In the genomic region with DNA sequence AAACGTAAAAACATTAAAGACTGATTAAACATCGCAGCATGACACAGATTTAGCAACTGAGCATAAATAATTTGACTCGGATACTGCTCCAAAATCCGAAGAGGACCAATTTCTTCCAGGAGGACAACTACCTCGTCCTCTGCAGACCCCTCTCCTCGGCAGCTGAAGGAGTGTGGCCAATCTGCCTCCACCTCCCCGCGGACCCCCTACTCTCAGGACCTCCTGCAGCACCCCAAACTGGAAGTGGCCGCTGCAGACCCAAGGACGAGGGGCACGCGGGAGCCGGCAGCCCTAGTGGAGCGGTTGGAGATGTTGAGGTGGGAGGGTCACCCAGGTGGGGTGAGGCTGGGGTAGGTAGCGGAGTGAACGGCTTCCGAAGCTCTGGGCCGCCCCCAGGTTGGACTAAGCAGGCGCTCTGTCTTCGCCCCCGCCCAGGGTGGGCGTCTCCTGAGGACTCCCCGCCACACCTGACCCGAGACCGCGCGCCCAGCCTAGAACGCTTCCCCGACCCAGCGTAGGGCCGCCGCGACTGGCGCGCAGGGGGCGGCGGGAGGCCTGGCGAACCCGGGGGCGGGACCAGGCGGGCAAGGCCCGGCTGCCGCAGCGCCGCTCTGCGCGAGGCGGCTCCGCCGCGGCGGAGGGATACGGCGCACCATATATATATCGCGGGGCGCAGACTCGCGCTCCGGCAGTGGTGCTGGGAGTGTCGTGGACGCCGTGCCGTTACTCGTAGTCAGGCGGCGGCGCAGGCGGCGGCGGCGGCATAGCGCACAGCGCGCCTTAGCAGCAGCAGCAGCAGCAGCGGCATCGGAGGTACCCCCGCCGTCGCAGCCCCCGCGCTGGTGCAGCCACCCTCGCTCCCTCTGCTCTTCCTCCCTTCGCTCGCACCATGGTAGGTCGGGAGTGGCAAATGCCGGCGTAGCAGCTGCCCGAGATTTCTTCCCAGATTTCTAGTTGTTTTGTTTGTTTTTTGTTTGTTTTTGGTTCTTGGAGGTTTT, we compare ENCODE assay signal across 1 cellular context.
A peak's percentile ranks its signal among the peaks of the same experiment; 100 is the strongest.
TF ChIP-seq lines count a peak whose summit lies in the region.

A gene (plus strand): TSS at position 688 of the 998 bp plus-strand sequence. CDS start 202 bp downstream, at position 890.

TF ChIP-seq in HEK293, 187 proteins besides CTCF, POLR2A, EP300 and RAD21 (continued from another document and continues in another):
- TF ChIP-seq, protein P1, sequence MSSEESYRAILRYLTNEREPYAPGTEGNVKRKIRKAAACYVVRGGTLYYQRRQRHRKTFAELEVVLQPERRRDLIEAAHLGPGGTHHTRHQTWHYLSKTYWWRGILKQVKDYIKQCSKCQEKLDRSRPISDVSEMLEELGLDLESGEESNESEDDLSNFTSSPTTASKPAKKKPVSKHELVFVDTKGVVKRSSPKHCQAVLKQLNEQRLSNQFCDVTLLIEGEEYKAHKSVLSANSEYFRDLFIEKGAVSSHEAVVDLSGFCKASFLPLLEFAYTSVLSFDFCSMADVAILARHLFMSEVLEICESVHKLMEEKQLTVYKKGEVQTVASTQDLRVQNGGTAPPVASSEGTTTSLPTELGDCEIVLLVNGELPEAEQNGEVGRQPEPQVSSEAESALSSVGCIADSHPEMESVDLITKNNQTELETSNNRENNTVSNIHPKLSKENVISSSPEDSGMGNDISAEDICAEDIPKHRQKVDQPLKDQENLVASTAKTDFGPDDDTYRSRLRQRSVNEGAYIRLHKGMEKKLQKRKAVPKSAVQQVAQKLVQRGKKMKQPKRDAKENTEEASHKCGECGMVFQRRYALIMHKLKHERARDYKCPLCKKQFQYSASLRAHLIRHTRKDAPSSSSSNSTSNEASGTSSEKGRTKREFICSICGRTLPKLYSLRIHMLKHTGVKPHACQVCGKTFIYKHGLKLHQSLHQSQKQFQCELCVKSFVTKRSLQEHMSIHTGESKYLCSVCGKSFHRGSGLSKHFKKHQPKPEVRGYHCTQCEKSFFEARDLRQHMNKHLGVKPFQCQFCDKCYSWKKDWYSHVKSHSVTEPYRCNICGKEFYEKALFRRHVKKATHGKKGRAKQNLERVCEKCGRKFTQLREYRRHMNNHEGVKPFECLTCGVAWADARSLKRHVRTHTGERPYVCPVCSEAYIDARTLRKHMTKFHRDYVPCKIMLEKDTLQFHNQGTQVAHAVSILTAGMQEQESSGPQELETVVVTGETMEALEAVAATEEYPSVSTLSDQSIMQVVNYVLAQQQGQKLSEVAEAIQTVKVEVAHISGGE (tag by site-specific recombination; conservative IDR thresholded peaks at IDR 0.05; ENCODE audit: low read depth): peak; percentile 58
- TF ChIP-seq ZNF837 (tag by site-specific recombination; IDR thresholded peaks at IDR 0.05): peak; percentile 98
- TF ChIP-seq, protein P2, sequence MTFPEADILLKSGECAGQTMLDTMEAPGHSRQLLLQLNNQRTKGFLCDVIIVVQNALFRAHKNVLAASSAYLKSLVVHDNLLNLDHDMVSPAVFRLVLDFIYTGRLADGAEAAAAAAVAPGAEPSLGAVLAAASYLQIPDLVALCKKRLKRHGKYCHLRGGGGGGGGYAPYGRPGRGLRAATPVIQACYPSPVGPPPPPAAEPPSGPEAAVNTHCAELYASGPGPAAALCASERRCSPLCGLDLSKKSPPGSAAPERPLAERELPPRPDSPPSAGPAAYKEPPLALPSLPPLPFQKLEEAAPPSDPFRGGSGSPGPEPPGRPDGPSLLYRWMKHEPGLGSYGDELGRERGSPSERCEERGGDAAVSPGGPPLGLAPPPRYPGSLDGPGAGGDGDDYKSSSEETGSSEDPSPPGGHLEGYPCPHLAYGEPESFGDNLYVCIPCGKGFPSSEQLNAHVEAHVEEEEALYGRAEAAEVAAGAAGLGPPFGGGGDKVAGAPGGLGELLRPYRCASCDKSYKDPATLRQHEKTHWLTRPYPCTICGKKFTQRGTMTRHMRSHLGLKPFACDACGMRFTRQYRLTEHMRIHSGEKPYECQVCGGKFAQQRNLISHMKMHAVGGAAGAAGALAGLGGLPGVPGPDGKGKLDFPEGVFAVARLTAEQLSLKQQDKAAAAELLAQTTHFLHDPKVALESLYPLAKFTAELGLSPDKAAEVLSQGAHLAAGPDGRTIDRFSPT (tag by site-specific recombination; IDR thresholded peaks at IDR 0.05): peak; percentile 70; the same call in 1 of the 2 replicates
- peak; percentile 83 for TF ChIP-seq KLF9 (tag by site-specific recombination; IDR thresholded peaks at IDR 0.05; ENCODE audit: low read depth)
- TF ChIP-seq ZNF341 (tag by site-specific recombination; IDR thresholded peaks at IDR 0.05; ENCODE audit: low read depth): peak; percentile 83
- TF ChIP-seq ZNF623 (tag by site-specific recombination; IDR thresholded peaks at IDR 0.05): 0 out of 2 replicates have a peak, but pooled peaks have one; percentile 14
- TF ChIP-seq ZFP37 (tag by site-specific recombination; IDR thresholded peaks at IDR 0.05): peak; percentile 90; the same call in 1 of the 2 replicates
- TF ChIP-seq HOXC10 (CRISPR knock-in tag; IDR thresholded peaks at IDR 0.05): no peak
- TF ChIP-seq, protein P3, sequence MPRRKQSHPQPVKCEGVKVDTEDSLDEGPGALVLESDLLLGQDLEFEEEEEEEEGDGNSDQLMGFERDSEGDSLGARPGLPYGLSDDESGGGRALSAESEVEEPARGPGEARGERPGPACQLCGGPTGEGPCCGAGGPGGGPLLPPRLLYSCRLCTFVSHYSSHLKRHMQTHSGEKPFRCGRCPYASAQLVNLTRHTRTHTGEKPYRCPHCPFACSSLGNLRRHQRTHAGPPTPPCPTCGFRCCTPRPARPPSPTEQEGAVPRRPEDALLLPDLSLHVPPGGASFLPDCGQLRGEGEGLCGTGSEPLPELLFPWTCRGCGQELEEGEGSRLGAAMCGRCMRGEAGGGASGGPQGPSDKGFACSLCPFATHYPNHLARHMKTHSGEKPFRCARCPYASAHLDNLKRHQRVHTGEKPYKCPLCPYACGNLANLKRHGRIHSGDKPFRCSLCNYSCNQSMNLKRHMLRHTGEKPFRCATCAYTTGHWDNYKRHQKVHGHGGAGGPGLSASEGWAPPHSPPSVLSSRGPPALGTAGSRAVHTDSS (tag by site-specific recombination; IDR thresholded peaks at IDR 0.05): peak; percentile 58; the same call in 1 of the 2 replicates
- TF ChIP-seq SP2 (tag by site-specific recombination; IDR thresholded peaks at IDR 0.05): peak; percentile 84
- TF ChIP-seq, protein P4, sequence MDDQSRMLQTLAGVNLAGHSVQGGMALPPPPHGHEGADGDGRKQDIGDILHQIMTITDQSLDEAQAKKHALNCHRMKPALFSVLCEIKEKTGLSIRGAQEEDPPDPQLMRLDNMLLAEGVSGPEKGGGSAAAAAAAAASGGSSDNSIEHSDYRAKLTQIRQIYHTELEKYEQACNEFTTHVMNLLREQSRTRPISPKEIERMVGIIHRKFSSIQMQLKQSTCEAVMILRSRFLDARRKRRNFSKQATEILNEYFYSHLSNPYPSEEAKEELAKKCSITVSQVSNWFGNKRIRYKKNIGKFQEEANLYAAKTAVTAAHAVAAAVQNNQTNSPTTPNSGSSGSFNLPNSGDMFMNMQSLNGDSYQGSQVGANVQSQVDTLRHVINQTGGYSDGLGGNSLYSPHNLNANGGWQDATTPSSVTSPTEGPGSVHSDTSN (CRISPR knock-in tag; IDR thresholded peaks at IDR 0.05): 0 out of 2 replicates have a peak, but pooled peaks have one; percentile 62
- TF ChIP-seq, protein P5, sequence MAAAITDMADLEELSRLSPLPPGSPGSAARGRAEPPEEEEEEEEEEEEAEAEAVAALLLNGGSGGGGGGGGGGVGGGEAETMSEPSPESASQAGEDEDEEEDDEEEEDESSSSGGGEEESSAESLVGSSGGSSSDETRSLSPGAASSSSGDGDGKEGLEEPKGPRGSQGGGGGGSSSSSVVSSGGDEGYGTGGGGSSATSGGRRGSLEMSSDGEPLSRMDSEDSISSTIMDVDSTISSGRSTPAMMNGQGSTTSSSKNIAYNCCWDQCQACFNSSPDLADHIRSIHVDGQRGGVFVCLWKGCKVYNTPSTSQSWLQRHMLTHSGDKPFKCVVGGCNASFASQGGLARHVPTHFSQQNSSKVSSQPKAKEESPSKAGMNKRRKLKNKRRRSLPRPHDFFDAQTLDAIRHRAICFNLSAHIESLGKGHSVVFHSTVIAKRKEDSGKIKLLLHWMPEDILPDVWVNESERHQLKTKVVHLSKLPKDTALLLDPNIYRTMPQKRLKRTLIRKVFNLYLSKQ (tag by site-specific recombination; IDR thresholded peaks at IDR 0.05; ENCODE audit: borderline replicate concordance): no peak
- TF ChIP-seq ZBTB20 (tag by site-specific recombination; IDR thresholded peaks at IDR 0.05): peak; percentile 60; the same call in 1 of the 2 replicates
- TF ChIP-seq, protein P6, sequence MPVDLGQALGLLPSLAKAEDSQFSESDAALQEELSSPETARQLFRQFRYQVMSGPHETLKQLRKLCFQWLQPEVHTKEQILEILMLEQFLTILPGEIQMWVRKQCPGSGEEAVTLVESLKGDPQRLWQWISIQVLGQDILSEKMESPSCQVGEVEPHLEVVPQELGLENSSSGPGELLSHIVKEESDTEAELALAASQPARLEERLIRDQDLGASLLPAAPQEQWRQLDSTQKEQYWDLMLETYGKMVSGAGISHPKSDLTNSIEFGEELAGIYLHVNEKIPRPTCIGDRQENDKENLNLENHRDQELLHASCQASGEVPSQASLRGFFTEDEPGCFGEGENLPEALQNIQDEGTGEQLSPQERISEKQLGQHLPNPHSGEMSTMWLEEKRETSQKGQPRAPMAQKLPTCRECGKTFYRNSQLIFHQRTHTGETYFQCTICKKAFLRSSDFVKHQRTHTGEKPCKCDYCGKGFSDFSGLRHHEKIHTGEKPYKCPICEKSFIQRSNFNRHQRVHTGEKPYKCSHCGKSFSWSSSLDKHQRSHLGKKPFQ (tag by site-specific recombination; IDR thresholded peaks at IDR 0.05): no peak; the same call in 1 of the 2 replicates
- TF ChIP-seq ZNF335 (tag by site-specific recombination; conservative IDR thresholded peaks at IDR 0.05): peak; percentile 91
- TF ChIP-seq, protein P7, sequence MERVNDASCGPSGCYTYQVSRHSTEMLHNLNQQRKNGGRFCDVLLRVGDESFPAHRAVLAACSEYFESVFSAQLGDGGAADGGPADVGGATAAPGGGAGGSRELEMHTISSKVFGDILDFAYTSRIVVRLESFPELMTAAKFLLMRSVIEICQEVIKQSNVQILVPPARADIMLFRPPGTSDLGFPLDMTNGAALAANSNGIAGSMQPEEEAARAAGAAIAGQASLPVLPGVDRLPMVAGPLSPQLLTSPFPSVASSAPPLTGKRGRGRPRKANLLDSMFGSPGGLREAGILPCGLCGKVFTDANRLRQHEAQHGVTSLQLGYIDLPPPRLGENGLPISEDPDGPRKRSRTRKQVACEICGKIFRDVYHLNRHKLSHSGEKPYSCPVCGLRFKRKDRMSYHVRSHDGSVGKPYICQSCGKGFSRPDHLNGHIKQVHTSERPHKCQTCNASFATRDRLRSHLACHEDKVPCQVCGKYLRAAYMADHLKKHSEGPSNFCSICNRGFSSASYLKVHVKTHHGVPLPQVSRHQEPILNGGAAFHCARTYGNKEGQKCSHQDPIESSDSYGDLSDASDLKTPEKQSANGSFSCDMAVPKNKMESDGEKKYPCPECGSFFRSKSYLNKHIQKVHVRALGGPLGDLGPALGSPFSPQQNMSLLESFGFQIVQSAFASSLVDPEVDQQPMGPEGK (tag by site-specific recombination; IDR thresholded peaks at IDR 0.05): peak; percentile 88
- TF ChIP-seq ZSCAN16 (tag by site-specific recombination; IDR thresholded peaks at IDR 0.05): no peak; the same call in 1 of the 2 replicates
- TF ChIP-seq GLI4 (tag by site-specific recombination; IDR thresholded peaks at IDR 0.05): peak; percentile 74
- TF ChIP-seq SCRT1 (tag by site-specific recombination; IDR thresholded peaks at IDR 0.05; ENCODE audit: borderline replicate concordance): 0 out of 2 replicates have a peak, but pooled peaks have one; percentile 8
- no peak for TF ChIP-seq ZBTB21 (tag by site-specific recombination; IDR thresholded peaks at IDR 0.05)
- no peak for TF ChIP-seq HOXA7 (CRISPR knock-in tag; IDR thresholded peaks at IDR 0.05; ENCODE audit: borderline replicate concordance)
- no peak for TF ChIP-seq ZNF654 (tag by site-specific recombination; IDR thresholded peaks at IDR 0.05; ENCODE audit: low read depth)
- TF ChIP-seq, protein P8, sequence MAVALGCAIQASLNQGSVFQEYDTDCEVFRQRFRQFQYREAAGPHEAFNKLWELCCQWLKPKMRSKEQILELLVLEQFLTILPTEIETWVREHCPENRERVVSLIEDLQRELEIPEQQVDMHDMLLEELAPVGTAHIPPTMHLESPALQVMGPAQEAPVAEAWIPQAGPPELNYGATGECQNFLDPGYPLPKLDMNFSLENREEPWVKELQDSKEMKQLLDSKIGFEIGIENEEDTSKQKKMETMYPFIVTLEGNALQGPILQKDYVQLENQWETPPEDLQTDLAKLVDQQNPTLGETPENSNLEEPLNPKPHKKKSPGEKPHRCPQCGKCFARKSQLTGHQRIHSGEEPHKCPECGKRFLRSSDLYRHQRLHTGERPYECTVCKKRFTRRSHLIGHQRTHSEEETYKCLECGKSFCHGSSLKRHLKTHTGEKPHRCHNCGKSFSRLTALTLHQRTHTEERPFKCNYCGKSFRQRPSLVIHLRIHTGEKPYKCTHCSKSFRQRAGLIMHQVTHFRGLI (tag by site-specific recombination; IDR thresholded peaks at IDR 0.05): 0 out of 2 replicates have a peak, but pooled peaks have one; percentile 40
- no peak for TF ChIP-seq OVOL3 (tag by site-specific recombination; IDR thresholded peaks at IDR 0.05)
- TF ChIP-seq ZNF777 (tag by site-specific recombination; IDR thresholded peaks at IDR 0.05; ENCODE audit: borderline replicate concordance): no peak
- TF ChIP-seq, protein P9, sequence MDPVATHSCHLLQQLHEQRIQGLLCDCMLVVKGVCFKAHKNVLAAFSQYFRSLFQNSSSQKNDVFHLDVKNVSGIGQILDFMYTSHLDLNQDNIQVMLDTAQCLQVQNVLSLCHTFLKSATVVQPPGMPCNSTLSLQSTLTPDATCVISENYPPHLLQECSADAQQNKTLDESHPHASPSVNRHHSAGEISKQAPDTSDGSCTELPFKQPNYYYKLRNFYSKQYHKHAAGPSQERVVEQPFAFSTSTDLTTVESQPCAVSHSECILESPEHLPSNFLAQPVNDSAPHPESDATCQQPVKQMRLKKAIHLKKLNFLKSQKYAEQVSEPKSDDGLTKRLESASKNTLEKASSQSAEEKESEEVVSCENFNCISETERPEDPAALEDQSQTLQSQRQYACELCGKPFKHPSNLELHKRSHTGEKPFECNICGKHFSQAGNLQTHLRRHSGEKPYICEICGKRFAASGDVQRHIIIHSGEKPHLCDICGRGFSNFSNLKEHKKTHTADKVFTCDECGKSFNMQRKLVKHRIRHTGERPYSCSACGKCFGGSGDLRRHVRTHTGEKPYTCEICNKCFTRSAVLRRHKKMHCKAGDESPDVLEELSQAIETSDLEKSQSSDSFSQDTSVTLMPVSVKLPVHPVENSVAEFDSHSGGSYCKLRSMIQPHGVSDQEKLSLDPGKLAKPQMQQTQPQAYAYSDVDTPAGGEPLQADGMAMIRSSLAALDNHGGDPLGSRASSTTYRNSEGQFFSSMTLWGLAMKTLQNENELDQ (tag by site-specific recombination; IDR thresholded peaks at IDR 0.05; ENCODE audit: low read depth): no peak
- peak; percentile 74; the same call in 1 of the 2 replicates for TF ChIP-seq ZNF624 (tag by site-specific recombination; IDR thresholded peaks at IDR 0.05)
- no peak for TF ChIP-seq TRIM28 (IDR thresholded peaks at IDR 0.05; ENCODE audit: borderline replicate concordance, low read length)
- no peak for TF ChIP-seq GLI2 (tag by site-specific recombination; IDR thresholded peaks at IDR 0.05; ENCODE audit: borderline replicate concordance, low read depth)
- no peak for TF ChIP-seq ZNF155 (tag by site-specific recombination; IDR thresholded peaks at IDR 0.05)
